23 cellular contexts compared by ENCODE assay signal in genomic region chr13:76189882-76190519, GRCh38.
"Had no signal": no experiment of that assay in that cellular context is flagged by ENCODE, and none has a peak within 500 bp of the region (broad histone marks: within the 10 kb centered on the region; RNA-seq: fewer than 3 reads in every experiment).

No MANE protein-coding gene starts in this region.

- H3K4me1 ChIP-seq: body of pancreas, suprapubic skin, transverse colon, uterus had no signal

- H3K36me3 ChIP-seq: neutrophil, suprapubic skin, transverse colon, uterus had no signal

- H3K27me3 ChIP-seq: body of pancreas, neutrophil, suprapubic skin, transverse colon, uterus had no signal

- ATAC-seq: activated CD4-positive, CD25-positive, alpha-beta regulatory T cell treated with anti-CD3 and anti-CD28 coated beads, Interleukin-2, amount 50 U/mL, for 24 hours; body of pancreas; left lobe of liver; sciatic nerve; stimulated activated memory B cell treated with anti-CD40 and anti-IgM and Interleukin-4, amounts not matched to agents 10 μg/mL and 1 μg/mL and 100 μg/mL, for 72 hours had no signal

- H3K4me3 ChIP-seq: body of pancreas, skin epidermis, suprapubic skin, transverse colon, uterus had no signal

- H3K9me3 ChIP-seq: body of pancreas, neutrophil, suprapubic skin, transverse colon, uterus had no signal

- H3K27ac ChIP-seq: body of pancreas, neutrophil, skin epidermis, suprapubic skin, transverse colon, uterus, VCaP had no signal

- DNase-seq: activated CD4-positive, alpha-beta T cell treated with anti-CD3 and anti-CD28 coated beads for 48 hours; activated CD4-positive, alpha-beta T cell treated with anti-CD3 and anti-CD28 coated beads, Interleukin-2, amount 50 U/mL, for 48 hours; activated CD8-positive, alpha-beta memory T cell treated with anti-CD3 and anti-CD28 coated beads for 24 hours; activated effector memory CD4-positive, alpha-beta T cell treated with Interleukin-2 at 50 U/mL for 16 hours; activated naive CD4-positive, alpha-beta T cell treated with Interleukin-2 at 50 U/mL for 16 hours; aorta; body of pancreas; effector CD8-positive, alpha-beta T cell; glutamatergic neuron; nephron progenitor cell; stimulated activated CD4-positive, alpha-beta T cell treated with anti-CD3 and anti-CD28 coated beads, Interleukin-4, amount 100 ng/mL, for 24 hours; SW 1271; T-helper 9 cell; transverse colon; uterus had no signal
